12 cellular contexts compared by ENCODE assay signal in genomic region chr10:29555746-29556481, GRCh38.
A peak's percentile ranks its signal among the peaks of the same experiment; 100 is the strongest.
DNase-seq lines count a peak whose midpoint lies in the region; ATAC-seq, FAIRE-seq and TF ChIP-seq lines count a peak whose summit lies in the region.
"Had no signal": no experiment of that assay in that cellular context is flagged by ENCODE, and none has a peak within 500 bp of the region (broad histone marks: within the 10 kb centered on the region; RNA-seq: fewer than 3 reads in every experiment).

No MANE protein-coding gene starts in this region.

- no peak overlapping the region for H3K4me3 ChIP-seq in HUES6 (ENCODE audit: low read depth, low read length)
- H3K4me3 ChIP-seq in endothelial cell of umbilical vein (replicated peaks in 1 of 3; ENCODE audit: insufficient read depth in 1 of 3, low read depth in 1 of 3, low read length in 3 of 3): no peak overlapping the region
- no peak overlapping the region for H3K4me3 ChIP-seq in mesendoderm (ENCODE audit: low read length)

- H3K79me2 ChIP-seq in endothelial cell of umbilical vein (ENCODE audit: control insufficient read depth, insufficient read depth, low read length) (no peaks in the 10 kb centered on the region), mesendoderm (ENCODE audit: control insufficient read depth, insufficient read depth, low read length) (no peaks in the 10 kb centered on the region)

- H3K4ac ChIP-seq in mesendoderm (ENCODE audit: low read depth, low read length): no peak overlapping the region

- H3K36me3 Mint-ChIP-seq in activated T-cell treated with anti-CD3 and anti-CD28 coated beads, Interleukin-2, amount 50 U/mL, for 4 hours (ENCODE audit: insufficient read depth): peaks cover 22% of the 10 kb centered on the region

- no peak for TF ChIP-seq CTCF in endothelial cell of umbilical vein (IDR thresholded peaks at IDR 0.05; ENCODE audit: extremely low read depth in 1 of 2, insufficient read depth in 1 of 2, low read depth in 1 of 2, low read length in 2 of 2)

- H2BK5ac ChIP-seq in mesendoderm (ENCODE audit: low read length): no peak overlapping the region

- FAIRE-seq in endothelial cell of umbilical vein (lab: Jason Lieb, UNC): no peak

- H3K9ac ChIP-seq in HUES6 (ENCODE audit: low read length): no peak overlapping the region
- H3K9ac ChIP-seq in endothelial cell of umbilical vein (replicated peaks; ENCODE audit: extremely low read depth, insufficient read depth, low read length): peak overlapping the region; percentile 3
- no peak overlapping the region for H3K9ac ChIP-seq in mesendoderm (ENCODE audit: low read length)

- H3K27me3 ChIP-seq in HUES6 (ENCODE audit: control insufficient read depth, insufficient read depth, low read length) (no peaks in the 10 kb centered on the region), endothelial cell of umbilical vein (ENCODE audit: control insufficient read depth in 2 of 2, insufficient read depth in 2 of 2, low read length in 2 of 2) (no peaks in the 10 kb centered on the region), mesendoderm (ENCODE audit: insufficient read depth, low read length, poor library complexity) (no peaks in the 10 kb centered on the region)

- no peaks in the 10 kb centered on the region for H3K9me1 ChIP-seq in endothelial cell of umbilical vein (replicated peaks; ENCODE audit: control insufficient read depth, extremely low read depth, insufficient read depth, low read length)

- no peak overlapping the region for H2AFZ ChIP-seq in endothelial cell of umbilical vein (ENCODE audit: low read depth, low read length)

- CTCF ChIA-PET in endothelial cell of umbilical vein (lab: Charles Lee): interaction anchor here (1.0 to 2.3 kb wide), 6 partner anchors 11 to 446 kb away, joined by 3 to 9 read pairs (median 6); no protein-coding TSS in a partner anchor

- no peaks in the 10 kb centered on the region for H3K79me1 ChIP-seq in mesendoderm (ENCODE audit: low read length)

- H3K4me1 Mint-ChIP-seq in activated T-cell treated with anti-CD3 and anti-CD28 coated beads, Interleukin-2, amount 50 U/mL, for 4 hours (ENCODE audit: low read depth): no peaks in the 10 kb centered on the region
- H3K4me1 Mint-ChIP-seq: B cell had no signal

- intact Hi-C loops in endothelial cell of umbilical vein (cut with micrococcal nuclease): loop anchor here (10.0 kb wide), 1 partner anchor 179 kb away; no protein-coding TSS in a partner anchor

- H3K18ac ChIP-seq in mesendoderm (ENCODE audit: low read length): no peak overlapping the region

- H3K4me1 ChIP-seq in HUES6 (ENCODE audit: control insufficient read depth, insufficient read depth, low read length): peaks cover 23% of the 10 kb centered on the region
- H3K4me1 ChIP-seq in endothelial cell of umbilical vein (ENCODE audit: control insufficient read depth, extremely low read depth, insufficient read depth, low read length): peaks cover 10% of the 10 kb centered on the region
- H3K4me1 ChIP-seq in mesendoderm (ENCODE audit: control insufficient read depth, low read depth, low read length): peaks cover 4% of the 10 kb centered on the region

- no peak overlapping the region for H3K4me3 Mint-ChIP-seq in activated T-cell treated with anti-CD3 and anti-CD28 coated beads, Interleukin-2, amount 50 U/mL, for 4 hours
- H3K4me3 Mint-ChIP-seq: B cell had no signal

- no TSS peak for BruUV-seq in endothelial cell of umbilical vein (replicated peaks; lab: Mats Ljungman, UMichigan)

- no peak overlapping the region for H3K23ac ChIP-seq in mesendoderm (ENCODE audit: low read length)

- no peaks in the 10 kb centered on the region for H3K9me3 Mint-ChIP-seq in activated T-cell treated with anti-CD3 and anti-CD28 coated beads, Interleukin-2, amount 50 U/mL, for 4 hours

- no peak overlapping the region for H2BK15ac ChIP-seq in mesendoderm (replicated peaks; ENCODE audit: low read depth)

- TF ChIP-seq POLR2A in endothelial cell of umbilical vein (IDR thresholded peaks at IDR 0.05; ENCODE audit: low read depth, low read length): no peak

- H4K20me1 ChIP-seq in endothelial cell of umbilical vein (replicated peaks; ENCODE audit: control insufficient read depth, extremely low read depth, insufficient read depth, low read length): no peaks in the 10 kb centered on the region

- H4K8ac ChIP-seq in mesendoderm (ENCODE audit: low read depth, low read length): no peak overlapping the region

- H3K9me3 ChIP-seq in HUES6 (ENCODE audit: control insufficient read depth, insufficient read depth, low read depth, low read length) (no peaks in the 10 kb centered on the region), endothelial cell of umbilical vein (replicated peaks; ENCODE audit: control insufficient read depth, insufficient read depth, low read length) (no peaks in the 10 kb centered on the region)

- no CpG with 5 or more reads among the region's 8 CpGs for WGBS in mesendoderm (ENCODE audit: extremely low coverage, insufficient coverage, low lambda C conversion rate)

- H3K36me3 ChIP-seq in HUES6 (ENCODE audit: control insufficient read depth, insufficient read depth, low read length) (peaks cover 18% of the 10 kb centered on the region), endothelial cell of umbilical vein (ENCODE audit: control insufficient read depth in 2 of 2, extremely low read depth in 1 of 2, insufficient read depth in 2 of 2, low read length in 2 of 2) (peaks cover 0 to 20% of the 10 kb centered on the region in 2 experiments), mesendoderm (ENCODE audit: control insufficient read depth, insufficient read depth, low read length) (peaks cover 3% of the 10 kb centered on the region)

- no peak overlapping the region for H2AK5ac ChIP-seq in mesendoderm (ENCODE audit: low read length)

- POLR2A ChIA-PET in endothelial cell of umbilical vein (lab: Charles Lee): no interaction called here

- H3K27me3 Mint-ChIP-seq in activated T-cell treated with anti-CD3 and anti-CD28 coated beads, Interleukin-2, amount 50 U/mL, for 4 hours (ENCODE audit: low read depth): no peaks in the 10 kb centered on the region
- H3K27me3 Mint-ChIP-seq: B cell had no signal

- H4K5ac ChIP-seq in mesendoderm (ENCODE audit: low read length): no peak overlapping the region

- DNase-seq in A172 (ENCODE audit: low spot score): peak; percentile 83
- no peak for DNase-seq in endothelial cell of umbilical vein (ENCODE audit: low read depth, low spot score)
- DNase-seq in mesendoderm: peak; percentile 33
- no peak for DNase-seq in activated T-cell treated with anti-CD3 and anti-CD28 coated beads, Interleukin-2, amount 50 U/mL, for 4 hours
- DNase-seq in hippocampal formation (lab: John Stamatoyannopoulos, UW): no peak
- DNase-seq in stimulated activated CD4-positive, alpha-beta T cell treated with anti-CD3 and anti-CD28 coated beads, Interleukin-2, amount 100 ng/mL, for 48 hours: no peak
- no peak for DNase-seq in activated T-cell treated with anti-CD3 and anti-CD28 coated beads, Interleukin-2, amount 50 U/mL, for 48 hours
- DNase-seq: retina; SHP77; stimulated activated naive CD8-positive, alpha-beta T cell treated with anti-CD3 and anti-CD28 coated beads, Interleukin-15, Interleukin-2, amounts not matched to agents 100 U/mL and 50 U/mL, for 24 hours had no signal

- dilution Hi-C loops in endothelial cell of umbilical vein (cut with MboI; ENCODE audit: extremely low pct_ligation_motif_present, low sequenced_read_pairs): no loop called here

- H2BK120ac ChIP-seq in mesendoderm (ENCODE audit: low read depth, low read length): no peak overlapping the region

- H3K56ac ChIP-seq in mesendoderm (ENCODE audit: low read length): no peak overlapping the region

- H3K4me2 ChIP-seq in endothelial cell of umbilical vein (ENCODE audit: insufficient read depth, low read length) (peak overlapping the region; percentile 28), mesendoderm (ENCODE audit: low read length) (no peak overlapping the region)

- ATAC-seq in activated T-cell treated with anti-CD3 and anti-CD28 coated beads, Interleukin-2, amount 50 U/mL, for 4 hours: no peak
- ATAC-seq: stimulated activated naive CD8-positive, alpha-beta T cell treated with anti-CD3 and anti-CD28 coated beads, Interleukin-15, Interleukin-2, amounts not matched to agents 100 U/mL and 50 U/mL, for 24 hours had no signal

- H3K27ac ChIP-seq in HUES6 (ENCODE audit: low read depth, low read length) (peak overlapping the region; percentile 9; the same call in 1 of the 2 replicates), endothelial cell of umbilical vein (ENCODE audit: insufficient read depth, low read depth, low read length) (peak overlapping the region; percentile 50), mesendoderm (ENCODE audit: low read depth, low read length) (no peak overlapping the region)

TF ChIP-seq in endothelial cell of umbilical vein, 7 proteins besides CTCF, POLR2A, EP300 and RAD21:
- TF ChIP-seq MAX (IDR thresholded peaks at IDR 0.05; ENCODE audit: insufficient read depth, insufficient read length) (no peak), MYC (IDR thresholded peaks at IDR 0.05; ENCODE audit: low read depth, low read length) (no peak), POLR2AphosphoS5 (IDR thresholded peaks at IDR 0.05; ENCODE audit: insufficient read depth, low read depth, low read length) (no peak), JUN (IDR thresholded peaks at IDR 0.05; ENCODE audit: borderline replicate concordance, insufficient read depth, insufficient read length, low read depth) (no peak), EZH2 (IDR thresholded peaks at IDR 0.05; ENCODE audit: borderline replicate concordance, low read depth, low read length, severe bottlenecking) (no peak), FOS (IDR thresholded peaks at IDR 0.05; ENCODE audit: borderline replicate concordance, insufficient read depth, low read length) (no peak)

Comparison
In these comparisons a context has a peak if more than half of its experiments do, and no peak if none do; other contexts are left out.
1. DNase-seq: peak in A172 (single experiment) and mesendoderm (single experiment); none in endothelial cell of umbilical vein (single experiment), activated T-cell treated with anti-CD3 and anti-CD28 coated beads, Interleukin-2, amount 50 U/mL, for 4 hours (single experiment), hippocampal formation (0 of 2), stimulated activated CD4-positive, alpha-beta T cell treated with anti-CD3 and anti-CD28 coated beads, Interleukin-2, amount 100 ng/mL, for 48 hours (0 of 2) and activated T-cell treated with anti-CD3 and anti-CD28 coated beads, Interleukin-2, amount 50 U/mL, for 48 hours (0 of 2).